Comparison of ENCODE assay signal across 1 cellular context in the genomic region with DNA sequence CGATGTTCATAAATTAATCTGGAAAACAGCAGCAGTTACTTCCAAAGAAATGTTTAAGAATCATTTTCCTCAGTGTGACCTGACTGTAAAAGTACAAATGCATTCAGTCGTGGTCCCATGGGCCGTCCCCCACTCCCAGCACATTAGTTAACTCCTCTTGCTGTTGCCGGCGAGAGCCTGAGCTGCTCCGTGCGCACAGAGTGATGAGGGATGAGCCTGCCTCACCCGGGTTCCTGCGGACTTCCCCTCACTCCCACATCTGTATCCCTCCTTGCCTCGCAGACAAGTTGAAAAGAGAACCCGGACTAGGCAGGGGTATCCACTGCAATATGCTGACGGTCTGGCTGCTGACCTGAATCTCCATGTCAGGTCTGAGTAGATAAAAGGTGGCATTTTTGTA.
TF ChIP-seq lines count a peak whose summit lies in the region.

No MANE protein-coding gene starts in this region.

TF ChIP-seq in A549, 52 proteins besides CTCF, POLR2A, EP300 and RAD21 (continued from another document):
- TF ChIP-seq, protein P1, sequence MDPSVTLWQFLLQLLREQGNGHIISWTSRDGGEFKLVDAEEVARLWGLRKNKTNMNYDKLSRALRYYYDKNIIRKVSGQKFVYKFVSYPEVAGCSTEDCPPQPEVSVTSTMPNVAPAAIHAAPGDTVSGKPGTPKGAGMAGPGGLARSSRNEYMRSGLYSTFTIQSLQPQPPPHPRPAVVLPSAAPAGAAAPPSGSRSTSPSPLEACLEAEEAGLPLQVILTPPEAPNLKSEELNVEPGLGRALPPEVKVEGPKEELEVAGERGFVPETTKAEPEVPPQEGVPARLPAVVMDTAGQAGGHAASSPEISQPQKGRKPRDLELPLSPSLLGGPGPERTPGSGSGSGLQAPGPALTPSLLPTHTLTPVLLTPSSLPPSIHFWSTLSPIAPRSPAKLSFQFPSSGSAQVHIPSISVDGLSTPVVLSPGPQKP (IDR thresholded peaks at IDR 0.05; ENCODE audit: low read depth, low read length), result no peak
- no peak for TF ChIP-seq NFE2L2 (conservative IDR thresholded peaks at IDR 0.05; ENCODE audit: low read length)
- TF ChIP-seq RCOR1 (IDR thresholded peaks at IDR 0.05; ENCODE audit: low read depth, low read length), result no peak
- no peak for TF ChIP-seq TP53 (CRISPR knock-in tag; IDR thresholded peaks at IDR 0.05)
- TF ChIP-seq POLR2AphosphoS2 (conservative IDR thresholded peaks at IDR 0.05; ENCODE audit: low read length), result no peak
- no peak for TF ChIP-seq GATA3 (IDR thresholded peaks at IDR 0.05; ENCODE audit: borderline replicate concordance)
- TF ChIP-seq FOSL2 (IDR thresholded peaks at IDR 0.05), result no peak
- no peak for TF ChIP-seq FOSL2 (CRISPR knock-in tag; IDR thresholded peaks at IDR 0.05)
- TF ChIP-seq, protein P2, sequence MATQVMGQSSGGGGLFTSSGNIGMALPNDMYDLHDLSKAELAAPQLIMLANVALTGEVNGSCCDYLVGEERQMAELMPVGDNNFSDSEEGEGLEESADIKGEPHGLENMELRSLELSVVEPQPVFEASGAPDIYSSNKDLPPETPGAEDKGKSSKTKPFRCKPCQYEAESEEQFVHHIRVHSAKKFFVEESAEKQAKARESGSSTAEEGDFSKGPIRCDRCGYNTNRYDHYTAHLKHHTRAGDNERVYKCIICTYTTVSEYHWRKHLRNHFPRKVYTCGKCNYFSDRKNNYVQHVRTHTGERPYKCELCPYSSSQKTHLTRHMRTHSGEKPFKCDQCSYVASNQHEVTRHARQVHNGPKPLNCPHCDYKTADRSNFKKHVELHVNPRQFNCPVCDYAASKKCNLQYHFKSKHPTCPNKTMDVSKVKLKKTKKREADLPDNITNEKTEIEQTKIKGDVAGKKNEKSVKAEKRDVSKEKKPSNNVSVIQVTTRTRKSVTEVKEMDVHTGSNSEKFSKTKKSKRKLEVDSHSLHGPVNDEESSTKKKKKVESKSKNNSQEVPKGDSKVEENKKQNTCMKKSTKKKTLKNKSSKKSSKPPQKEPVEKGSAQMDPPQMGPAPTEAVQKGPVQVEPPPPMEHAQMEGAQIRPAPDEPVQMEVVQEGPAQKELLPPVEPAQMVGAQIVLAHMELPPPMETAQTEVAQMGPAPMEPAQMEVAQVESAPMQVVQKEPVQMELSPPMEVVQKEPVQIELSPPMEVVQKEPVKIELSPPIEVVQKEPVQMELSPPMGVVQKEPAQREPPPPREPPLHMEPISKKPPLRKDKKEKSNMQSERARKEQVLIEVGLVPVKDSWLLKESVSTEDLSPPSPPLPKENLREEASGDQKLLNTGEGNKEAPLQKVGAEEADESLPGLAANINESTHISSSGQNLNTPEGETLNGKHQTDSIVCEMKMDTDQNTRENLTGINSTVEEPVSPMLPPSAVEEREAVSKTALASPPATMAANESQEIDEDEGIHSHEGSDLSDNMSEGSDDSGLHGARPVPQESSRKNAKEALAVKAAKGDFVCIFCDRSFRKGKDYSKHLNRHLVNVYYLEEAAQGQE (IDR thresholded peaks at IDR 0.05), result no peak
- TF ChIP-seq ZFP36 (IDR thresholded peaks at IDR 0.05; ENCODE audit: borderline replicate concordance, partially characterized antibody), result no peak
